8 cellular contexts compared by ENCODE assay signal in genomic region chr17:21341925-21342540, GRCh38. TPM values are rescaled to one million over a fixed set of nuclear protein-coding genes. Genes with fewer than 3 reads are reported as not detected.
DNase-seq lines count a peak whose midpoint lies in the region; ATAC-seq, FAIRE-seq and TF ChIP-seq lines count a peak whose summit lies in the region.
"Not testable (repeated sequence)": the region's sequence is repeated elsewhere in the genome, so short reads cannot be mapped to it uniquely, and the experiment has no call there.
"Had no signal": no experiment of that assay in that cellular context is flagged by ENCODE, and none has a peak within 500 bp of the region (broad histone marks: within the 10 kb centered on the region; RNA-seq: fewer than 3 reads in every experiment).

No MANE protein-coding gene starts in this region.

- not testable (repeated sequence) for FAIRE-seq in K562 (lab: Jason Lieb, UNC); kidney (lab: Jason Lieb, UNC)

- TF ChIP-seq RAD21 in K562 (CRISPR knock-in tag; conservative IDR thresholded peaks at IDR 0.05 in 1 of 2, IDR thresholded peaks at IDR 0.05 in 1 of 2), result not testable (repeated sequence)

- WGBS in K562 (ENCODE audit: insufficient coverage, low coverage, missing lambda C conversion rate), result 0% methylated on average over 5 of the region's 8 CpGs
- WGBS in neuronal stem cell (ENCODE audit: extremely low coverage in 2 of 2, insufficient read length in 2 of 2, insufficient replicate concordance in 1 of 2), 2 donors, result no CpG with 5 or more reads among the region's 8 CpGs
- 70 to 80% (median 77%) methylated on average over 7 to 8 of the region's 8 CpGs for WGBS in spleen, 5 donors

- H3K27me3 Mint-ChIP-seq in CD14-positive monocyte (ENCODE audit: low read depth in 3 of 3), result peaks cover 0 to 11% (median 10%) of the 10 kb centered on the region in 3 donors

- H2BK120ac ChIP-seq in neuronal stem cell (ENCODE audit: low read depth, low read length), result not testable (repeated sequence)

- not testable (repeated sequence) for H3K79me2 ChIP-seq in K562 (ENCODE audit: control insufficient read depth, insufficient read depth, low read length)

- ATAC-seq in K562; Right ventricle myocardium superior (ENCODE audit: poor library complexity): not testable (repeated sequence)

- intact Hi-C loops in CD14-positive monocyte (cut with micrococcal nuclease); K562 (cut with micrococcal nuclease); Right ventricle myocardium superior (cut with DNase I); kidney (cut with DNase I); spleen (cut with DNase I; ENCODE audit: low total_unique reads): not testable (repeated sequence)

- BruUV-seq in K562 (replicated peaks; lab: Mats Ljungman, UMichigan), result not testable (repeated sequence)

- H3K4me1 Mint-ChIP-seq in CD14-positive monocyte, result not testable (repeated sequence)

- H3K9me3 Mint-ChIP-seq in CD14-positive monocyte, result not testable (repeated sequence)

- not testable (repeated sequence) for H3K4ac ChIP-seq in neuronal stem cell (ENCODE audit: low read length)

- in situ Hi-C loops in K562 (cut with MboI), result loop anchor here (5.0 kb wide), 1 partner anchor 400 kb away; no protein-coding TSS in a partner anchor

- H3K23ac ChIP-seq in neuronal stem cell (ENCODE audit: low read depth, low read length, poor library complexity), result not testable (repeated sequence)

- peak overlapping the region; percentile 71 for H3K14ac ChIP-seq in neuronal stem cell (ENCODE audit: low read length)

- not testable (repeated sequence) for H2BK12ac ChIP-seq in neuronal stem cell (ENCODE audit: low read length)

- H2AFZ ChIP-seq in K562 (ENCODE audit: low read depth, low read length); neuronal stem cell (ENCODE audit: low read length): not testable (repeated sequence)

- H3K36me3 ChIP-seq in K562 (ENCODE audit: control insufficient read depth, insufficient read depth, low read length); kidney (ENCODE audit: control insufficient read depth in 1 of 2, insufficient read depth in 2 of 2, low read length in 2 of 2); neuronal stem cell (replicated peaks in 1 of 2; ENCODE audit: control insufficient read depth in 2 of 2, insufficient read depth in 2 of 2, low read length in 2 of 2); spleen: not testable (repeated sequence)

- not testable (repeated sequence) for TF ChIP-seq CTCF in CD14-positive monocyte (IDR thresholded peaks at IDR 0.05); K562 (IDR thresholded peaks at IDR 0.05 in 2 of 3, conservative IDR thresholded peaks at IDR 0.05 in 1 of 3; ENCODE audit: insufficient read depth in 2 of 3, low read depth in 1 of 3, low read length in 3 of 3); kidney (IDR thresholded peaks at IDR 0.05; ENCODE audit: borderline replicate concordance, extremely low read depth, insufficient read depth); spleen (IDR thresholded peaks at IDR 0.05 in 8 of 11, conservative IDR thresholded peaks at IDR 0.05 in 3 of 11)

- not testable (repeated sequence) for H3K18ac ChIP-seq in neuronal stem cell (ENCODE audit: low read length)

- H3K9me1 ChIP-seq in K562 (ENCODE audit: control insufficient read depth, insufficient read depth, low read length), result not testable (repeated sequence)

- H3K36me3 Mint-ChIP-seq in CD14-positive monocyte, result not testable (repeated sequence)

- H2BK15ac ChIP-seq in neuronal stem cell (ENCODE audit: low read length), result not testable (repeated sequence)

- not testable (repeated sequence) for TF ChIP-seq EP300 in K562 (IDR thresholded peaks at IDR 0.05; ENCODE audit: low read length)

- not testable (repeated sequence) for H3K79me1 ChIP-seq in neuronal stem cell (ENCODE audit: low read depth, low read length)

- not testable (repeated sequence) for H2BK5ac ChIP-seq in neuronal stem cell (ENCODE audit: low read length)

- peak; percentile 17 for DNase-seq in CD14-positive monocyte (ENCODE audit: low spot score)
- DNase-seq in activated CD8-positive, alpha-beta memory T cell treated with anti-CD3 and anti-CD28 coated beads, Interleukin-2, amount 50 U/mL, for 48 hours, result peak; percentile 15
- not testable (repeated sequence) for DNase-seq in K562 (ENCODE audit: extremely low read depth in 1 of 4, low spot score in 3 of 4); neuronal stem cell (ENCODE audit: low spot score)
- DNase-seq in Right ventricle myocardium superior, result peak; percentile 4
- DNase-seq in kidney, result peak; percentile 42
- DNase-seq in spleen, result peak; percentile 37

- CTCF ChIA-PET in K562 (lab: Yijun Ruan, JAX; ENCODE audit: low intra/inter-chr PET ratio), result not testable (repeated sequence)

- H3K4me3 ChIP-seq in K562; kidney (ENCODE audit: low read length in 2 of 2); neuronal stem cell (ENCODE audit: low read length in 2 of 2); spleen: not testable (repeated sequence)

- H4K91ac ChIP-seq in neuronal stem cell (ENCODE audit: low read depth, low read length, poor library complexity), result not testable (repeated sequence)

- not testable (repeated sequence) for H3K9ac ChIP-seq in K562 (ENCODE audit: insufficient read depth in 1 of 2, low read depth in 2 of 2, low read length in 2 of 2); kidney (ENCODE audit: low read length in 2 of 2); neuronal stem cell (ENCODE audit: low read depth, low read length, poor library complexity)

- not testable (repeated sequence) for H3K27me3 ChIP-seq in K562 (ENCODE audit: control insufficient read depth in 2 of 2, insufficient read depth in 2 of 2, low read length in 2 of 2); neuronal stem cell (ENCODE audit: control insufficient read depth in 3 of 3, insufficient read depth in 3 of 3, low read depth in 1 of 3, low read length in 3 of 3); spleen (replicated peaks in 1 of 7)

- not testable (repeated sequence) for H3K27ac Mint-ChIP-seq in CD14-positive monocyte

- H3K4me3 Mint-ChIP-seq in CD14-positive monocyte, result not testable (repeated sequence)

- not testable (repeated sequence) for H3K4me1 ChIP-seq in K562 (replicated peaks in 1 of 2; ENCODE audit: control insufficient read depth in 2 of 2, insufficient read depth in 2 of 2, low read length in 2 of 2); kidney (ENCODE audit: control insufficient read depth in 1 of 2, insufficient read depth in 1 of 2, low read depth in 1 of 2, low read length in 2 of 2); neuronal stem cell (ENCODE audit: control insufficient read depth in 2 of 2, insufficient read depth in 1 of 2, low read depth in 1 of 2, low read length in 2 of 2); spleen

- not testable (repeated sequence) for H2AK5ac ChIP-seq in neuronal stem cell (ENCODE audit: low read depth, low read length)

- H3K27ac ChIP-seq in K562 (ENCODE audit: extremely low read depth, low read depth, low read length); kidney (ENCODE audit: low read depth in 2 of 2, low read length in 2 of 2); neuronal stem cell (replicated peaks; ENCODE audit: low read length); spleen: not testable (repeated sequence)

- POLR2A ChIA-PET in K562 (lab: Yijun Ruan, JAX), result not testable (repeated sequence)

- not testable (repeated sequence) for H4K8ac ChIP-seq in neuronal stem cell (ENCODE audit: low read depth, low read length)

- not testable (repeated sequence) for H4K20me1 ChIP-seq in K562 (replicated peaks; ENCODE audit: control insufficient read depth, insufficient read depth, low read length)

- H3K9me3 ChIP-seq in K562 (replicated peaks; ENCODE audit: control insufficient read depth, insufficient read depth, low read depth, low read length); kidney (ENCODE audit: control insufficient read depth in 1 of 2, low read length in 2 of 2); neuronal stem cell (replicated peaks in 1 of 2; ENCODE audit: control insufficient read depth in 2 of 2, insufficient read depth in 1 of 2, low read depth in 1 of 2, low read length in 2 of 2); spleen: not testable (repeated sequence)

- H3K4me2 ChIP-seq in K562 (ENCODE audit: insufficient read depth, low read length); neuronal stem cell (ENCODE audit: insufficient read depth, low read length, poor library complexity, severe bottlenecking): not testable (repeated sequence)

- not testable (repeated sequence) for TF ChIP-seq POLR2A in K562 (conservative IDR thresholded peaks at IDR 0.05); spleen (IDR thresholded peaks at IDR 0.05)

RNA-seq across cellular contexts. Expression of gene KCNJ12, which starts 34.1 kb away (rescaled TPM):
- polyA plus RNA-seq in CD14-positive monocyte (not detected), K562 (2011; rRNA removed) (not detected in 2 replicates), K562 (2014; fragmentation: Illumina TruSeq; extraction: Trizol) (not detected in 2 replicates), K562 (2014; fragmentation: Nextera tagmentation; extraction: Ambion mirVana) (not detected), K562 (2014; rRNA removed) (not detected in 2 replicates), kidney (ENCODE audit: insufficient read depth, low read depth, low replicate concordance) (3.4 TPM), spleen (under 1 TPM; 0.11 to 0.77 (median 0.12) TPM)
- not detected in 2 replicates for total RNA-seq in K562 (2011; cell fraction: chromatin; rRNA removed; ENCODE audit: low replicate concordance)
- not detected in 2 replicates for total RNA-seq in K562 (2011; cell fraction: nucleolus; rRNA removed)
- total RNA-seq in K562 (2011; cell fraction: nucleoplasm; rRNA removed), result not detected in 2 replicates
- total RNA-seq in K562 (2014; rRNA removed) (0.12 TPM in 1 of 2 replicates, not detected in the other), K562 (2014; rRNA removed; fragmentation: Illumina TruSeq; extraction: Trizol) (not detected in 2 replicates), K562 (2015; rRNA removed; fragmentation: Illumina TruSeq; extraction: Trizol) (not detected in 2 replicates), K562 (2021) (0.02 TPM in 1 of 2 replicates, not detected in the other), Right ventricle myocardium superior (12.2 TPM), kidney (3.1 TPM), spleen (1 to 10 TPM; 1.0 to 4.8 (median 2.6) TPM)
- 0.01 and 0.03 TPM in 2 replicates for polyA plus RNA-seq in K562 (2011; cell fraction: cytosol; rRNA removed)
- polyA plus RNA-seq in K562 (2011; cell fraction: nucleus; rRNA removed), result not detected in 2 replicates
- polyA plus RNA-seq in K562 (2012), result not detected in 2 replicates
- not detected in 2 replicates for polyA minus RNA-seq in K562 (2011; rRNA and poly(A)+ RNA removed)
- polyA minus RNA-seq in K562 (2011; cell fraction: cytosol; rRNA and poly(A)+ RNA removed), result not detected in 2 replicates
- not detected in 2 replicates for polyA minus RNA-seq in K562 (2011; cell fraction: nucleus; rRNA and poly(A)+ RNA removed)
- 0.78 TPM for polyA plus RNA-seq in neuronal stem cell (2013, experiment 1 of 2)
- 0.89 TPM for polyA plus RNA-seq in neuronal stem cell (2013, experiment 2 of 2)
- polyA plus RNA-seq: CD4-positive, CD25-positive, alpha-beta regulatory T cell had no signal

RNA-seq across cellular contexts. Expression of gene MAP2K3, which starts 57.5 kb away (rescaled TPM):
- polyA plus RNA-seq in CD14-positive monocyte, result 100 to 1,000 TPM; 107 to 166 TPM
- 5.2 and 14.1 TPM in 2 replicates for total RNA-seq in K562 (2011; cell fraction: chromatin; rRNA removed; ENCODE audit: low replicate concordance)
- total RNA-seq in K562 (2011; cell fraction: nucleolus; rRNA removed), result 6.8 and 9.3 TPM in 2 replicates
- total RNA-seq in K562 (2011; cell fraction: nucleoplasm; rRNA removed), result 7.1 and 7.6 TPM in 2 replicates
- 4.4 and 5.9 TPM in 2 replicates for total RNA-seq in K562 (2014; rRNA removed)
- total RNA-seq in K562 (2014; rRNA removed; fragmentation: Illumina TruSeq; extraction: Trizol), result 2.2 and 2.5 TPM in 2 replicates
- 3.5 TPM in 2 replicates for total RNA-seq in K562 (2015; rRNA removed; fragmentation: Illumina TruSeq; extraction: Trizol)
- 14.8 and 16.1 TPM in 2 replicates for total RNA-seq in K562 (2021)
- 2.8 and 3.5 TPM in 2 replicates for polyA plus RNA-seq in K562 (2011; rRNA removed)
- polyA plus RNA-seq in K562 (2011; cell fraction: cytosol; rRNA removed), result 5.0 and 6.2 TPM in 2 replicates
- polyA plus RNA-seq in K562 (2011; cell fraction: nucleus; rRNA removed), result 5.1 and 5.9 TPM in 2 replicates
- 7.0 and 8.3 TPM in 2 replicates for polyA plus RNA-seq in K562 (2012)
- polyA plus RNA-seq in K562 (2014; fragmentation: Illumina TruSeq; extraction: Trizol), result 10.3 and 12.5 TPM in 2 replicates
- under 1 TPM; 0.18 to 0.38 TPM for polyA plus RNA-seq in K562 (2014; fragmentation: Nextera tagmentation; extraction: Ambion mirVana)
- polyA plus RNA-seq in K562 (2014; rRNA removed), result 8.0 and 8.8 TPM in 2 replicates
- 1.0 and 2.2 TPM in 2 replicates for polyA minus RNA-seq in K562 (2011; rRNA and poly(A)+ RNA removed)
- 4.1 and 5.6 TPM in 2 replicates for polyA minus RNA-seq in K562 (2011; cell fraction: cytosol; rRNA and poly(A)+ RNA removed)
- polyA minus RNA-seq in K562 (2011; cell fraction: nucleus; rRNA and poly(A)+ RNA removed), result 2.8 and 3.0 TPM in 2 replicates
- total RNA-seq in Right ventricle myocardium superior, result 30.8 TPM
- total RNA-seq in kidney, result 44.0 TPM
- 40.1 TPM for polyA plus RNA-seq in kidney (ENCODE audit: insufficient read depth, low read depth, low replicate concordance)
- polyA plus RNA-seq in neuronal stem cell (2013, experiment 1 of 2), result 10.2 TPM
- polyA plus RNA-seq in neuronal stem cell (2013, experiment 2 of 2), result 10.8 TPM
- 100 to 1,000 TPM in 2 of 7 donors, 10 to 100 TPM in 5; 44.3 to 121 (median 83.6) TPM for total RNA-seq in spleen
- 10 to 100 TPM; 31.7 to 54.6 (median 46.3) TPM for polyA plus RNA-seq in spleen
